3 cellular contexts compared by ENCODE assay signal in the genomic region with DNA sequence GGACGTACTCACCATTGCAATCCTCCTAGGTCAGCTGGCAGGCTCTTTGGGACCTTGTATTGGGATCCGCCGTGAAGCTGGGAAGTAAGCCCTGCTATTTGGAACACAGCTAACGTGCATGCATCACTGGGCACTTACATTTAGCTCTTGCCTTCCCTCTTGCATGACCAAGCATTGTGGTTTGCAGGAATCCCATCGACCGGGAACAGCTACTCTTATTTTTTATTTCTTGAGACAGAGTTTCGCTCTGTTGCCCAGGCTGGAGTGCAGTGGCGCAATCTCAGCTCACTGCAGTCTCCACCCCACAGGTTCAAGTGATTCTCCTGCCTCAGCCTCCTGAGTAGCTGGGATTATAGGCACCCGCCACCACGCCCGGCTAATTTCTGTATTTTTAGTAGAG. TPM values are rescaled to one million over a fixed set of nuclear protein-coding genes. Genes with fewer than 3 reads are reported as not detected.
"Had no signal": no experiment of that assay in that cellular context is flagged by ENCODE, and none has a peak within 500 bp of the region (broad histone marks: within the 10 kb centered on the region; RNA-seq: fewer than 3 reads in every experiment).

No MANE protein-coding gene starts in this region.

RNA-seq across cellular contexts. Expression of a gene that starts 24.6 kb away (rescaled TPM):
- total RNA-seq: endothelial cell of umbilical vein, osteocyte, temporal lobe had no signal
